12 cellular contexts compared by ENCODE assay signal in genomic region chr11:85955531-85955930, GRCh38.
DNase-seq lines count a peak whose midpoint lies in the region; ATAC-seq, FAIRE-seq and TF ChIP-seq lines count a peak whose summit lies in the region.
"Had no signal": no experiment of that assay in that cellular context is flagged by ENCODE, and none has a peak within 500 bp of the region (broad histone marks: within the 10 kb centered on the region; RNA-seq: fewer than 3 reads in every experiment).

No MANE protein-coding gene starts in this region.

- H3K36me3 ChIP-seq in astrocyte (ENCODE audit: insufficient read depth, low read length) (peaks cover 36% of the 10 kb centered on the region), heart left ventricle (peaks cover 0 to 65% (median 56%) of the 10 kb centered on the region in 9 donors), osteoblast (ENCODE audit: insufficient read depth, low read length) (peaks cover 51% of the 10 kb centered on the region)

- CTCF ChIA-PET in Calu3 (lab: Charles Lee): interaction anchor here (0.7 kb wide), 1 partner anchor 71 kb away, joined by 4 read pairs; no protein-coding TSS in a partner anchor

- peak overlapping the region; percentile 40 for H3K4me2 ChIP-seq in astrocyte (ENCODE audit: low read length)
- no peak overlapping the region for H3K4me2 ChIP-seq in osteoblast (ENCODE audit: insufficient read depth, low read length)

- no peak for TF ChIP-seq POLR2A in heart left ventricle (IDR thresholded peaks at IDR 0.05)
- TF ChIP-seq POLR2A in lower leg skin (IDR thresholded peaks at IDR 0.05): no peak

- H3K4me3 ChIP-seq in astrocyte (ENCODE audit: insufficient read depth, low read depth, low read length) (no peak overlapping the region), heart left ventricle (no peak overlapping the region), osteoblast (ENCODE audit: insufficient read depth, low read length) (no peak overlapping the region), lower leg skin (ENCODE audit: low read depth, poor library complexity, severe bottlenecking) (no peak overlapping the region)

- peak overlapping the region; percentile 24 for H3K9ac ChIP-seq in astrocyte (ENCODE audit: low read length)

- H3K79me2 ChIP-seq in astrocyte (ENCODE audit: insufficient read depth, low read length) (peaks cover 24% of the 10 kb centered on the region), osteoblast (ENCODE audit: insufficient read depth, low read length) (peaks cover 14% of the 10 kb centered on the region)

- TF ChIP-seq CTCF in astrocyte (IDR thresholded peaks at IDR 0.05; ENCODE audit: insufficient read depth, low read depth, low read length) (no peak), heart left ventricle (IDR thresholded peaks at IDR 0.05) (no peak), osteoblast (IDR thresholded peaks at IDR 0.05; ENCODE audit: extremely low read depth, low read depth, low read length) (no peak), Calu3 (IDR thresholded peaks at IDR 0.05; ENCODE audit: unreplicated experiment) (no peak), lower leg skin (IDR thresholded peaks at IDR 0.05) (no peak)

- no peaks in the 10 kb centered on the region for H3K27me3 Mint-ChIP-seq in astrocyte (ENCODE audit: low read depth, unreplicated experiment)
- H3K27me3 Mint-ChIP-seq in Calu3 (ENCODE audit: unreplicated experiment): no peaks in the 10 kb centered on the region
- H3K27me3 Mint-ChIP-seq: activated CD8-positive, alpha-beta memory T cell treated with anti-CD3 and anti-CD28 coated beads, Interleukin-2, amount 10 ng/mL, durations not matched to agents 7 days and 5 days; CD4-positive, CD25-positive, alpha-beta regulatory T cell; T-cell had no signal

- H3K9me3 ChIP-seq in astrocyte (ENCODE audit: insufficient read depth, low read depth, low read length): no peaks in the 10 kb centered on the region
- H3K9me3 ChIP-seq in heart left ventricle: peaks cover 0 to 11% (median 0%) of the 10 kb centered on the region in 12 donors
- H3K9me3 ChIP-seq in osteoblast (ENCODE audit: low read depth, low read length): no peaks in the 10 kb centered on the region

- BruUV-seq in Calu3 (replicated peaks; lab: Mats Ljungman, UMichigan): no TSS peak

- no peak overlapping the region for H2AFZ ChIP-seq in astrocyte (ENCODE audit: low read depth, low read length)
- no peak overlapping the region for H2AFZ ChIP-seq in osteoblast (ENCODE audit: low read length)

- peaks cover 11% of the 10 kb centered on the region for H3K36me3 Mint-ChIP-seq in astrocyte (ENCODE audit: low read depth, unreplicated experiment)
- peaks cover 29% of the 10 kb centered on the region for H3K36me3 Mint-ChIP-seq in Calu3 (ENCODE audit: insufficient read depth, unreplicated experiment)

- H3K27ac ChIP-seq in astrocyte (ENCODE audit: low read depth, low read length) (peak overlapping the region; percentile 55), heart left ventricle (peak overlapping the region in 8 of 12 donors; percentile 7 to 77 (median 54)), osteoblast (ENCODE audit: low read depth, low read length) (peak overlapping the region; percentile 6)

- peaks cover 48% of the 10 kb centered on the region for H3K4me1 Mint-ChIP-seq in astrocyte (ENCODE audit: low read depth, unreplicated experiment)
- H3K4me1 Mint-ChIP-seq in Calu3 (ENCODE audit: low read depth, unreplicated experiment): peaks cover 6% of the 10 kb centered on the region
- H3K4me1 Mint-ChIP-seq: T-cell had no signal

- intact Hi-C loops in heart left ventricle (cut with DNase I): no loop called here
- intact Hi-C loops in Calu3 (cut with micrococcal nuclease; ENCODE audit: unreplicated experiment): no loop called here
- intact Hi-C loops in lower leg skin (cut with DNase I; ENCODE audit: low total_unique reads): no loop called here

- peaks cover 17% of the 10 kb centered on the region for H3K4me1 ChIP-seq in astrocyte (ENCODE audit: insufficient read depth, low read length)
- H3K4me1 ChIP-seq in heart left ventricle: peaks cover 0 to 38% (median 15%) of the 10 kb centered on the region in 12 donors
- H3K4me1 ChIP-seq in osteoblast (ENCODE audit: insufficient read depth, low read length): peaks cover 14% of the 10 kb centered on the region

- peak; percentile 67 for DNase-seq in EL
- DNase-seq in astrocyte (ENCODE audit: low read depth): peak; percentile 88
- DNase-seq in heart left ventricle: no peak
- DNase-seq in osteoblast (ENCODE audit: insufficient read length, low spot score, missing footprints): no peak
- DNase-seq in Calu3: no peak
- no peak for DNase-seq in activated CD8-positive, alpha-beta memory T cell treated with anti-CD3 and anti-CD28 coated beads for 24 hours
- DNase-seq in lower leg skin (ENCODE audit: low spot score in 2 of 2): no peak
- DNase-seq in stimulated activated CD4-positive, alpha-beta T cell treated with anti-CD3 and anti-CD28 coated beads, Interleukin-15, amount 100 ng/mL, for 24 hours: no peak
- DNase-seq: activated CD8-positive, alpha-beta memory T cell treated with anti-CD3 and anti-CD28 coated beads, Interleukin-2, amount 10 ng/mL, durations not matched to agents 7 days and 5 days; CD4-positive, CD25-positive, alpha-beta regulatory T cell; T-cell had no signal

- peak; percentile 23 to 65 (median 48) for ATAC-seq in heart left ventricle
- ATAC-seq: activated CD8-positive, alpha-beta memory T cell treated with anti-CD3 and anti-CD28 coated beads, Interleukin-2, amount 10 ng/mL, durations not matched to agents 7 days and 5 days; T-cell had no signal

- no peaks in the 10 kb centered on the region for H3K27me3 ChIP-seq in astrocyte (ENCODE audit: insufficient read depth, low read length)
- no peaks in the 10 kb centered on the region for H3K27me3 ChIP-seq in heart left ventricle
- H3K27me3 ChIP-seq in osteoblast (ENCODE audit: insufficient read depth, low read length): no peaks in the 10 kb centered on the region

- H3K4me3 Mint-ChIP-seq in astrocyte (ENCODE audit: unreplicated experiment): peak overlapping the region; percentile 51
- H3K4me3 Mint-ChIP-seq in Calu3 (ENCODE audit: low read depth, unreplicated experiment): no peak overlapping the region
- H3K4me3 Mint-ChIP-seq: activated CD8-positive, alpha-beta memory T cell treated with anti-CD3 and anti-CD28 coated beads, Interleukin-2, amount 10 ng/mL, durations not matched to agents 7 days and 5 days; CD4-positive, CD25-positive, alpha-beta regulatory T cell; T-cell had no signal

- H4K20me1 ChIP-seq in astrocyte (ENCODE audit: insufficient read depth, low read length) (peaks cover 29% of the 10 kb centered on the region), osteoblast (ENCODE audit: insufficient read depth, low read length) (peaks cover 11% of the 10 kb centered on the region)

- 25 to 72% (median 52%) methylated on average over 1 of the region's 1 CpG for WGBS in heart left ventricle, 4 donors
- 78 to 84% methylated on average over 1 of the region's 1 CpG for WGBS in lower leg skin, 2 donors

- H3K27ac Mint-ChIP-seq in astrocyte (ENCODE audit: unreplicated experiment) (peak overlapping the region; percentile 30), Calu3 (ENCODE audit: unreplicated experiment) (no peak overlapping the region)
- H3K27ac Mint-ChIP-seq: activated CD8-positive, alpha-beta memory T cell treated with anti-CD3 and anti-CD28 coated beads, Interleukin-2, amount 10 ng/mL, durations not matched to agents 7 days and 5 days; CD4-positive, CD25-positive, alpha-beta regulatory T cell; T-cell had no signal

- peak; percentile 78 for FAIRE-seq in astrocyte (lab: Jason Lieb, UNC)
- FAIRE-seq: colon had no signal

- peaks cover 4% of the 10 kb centered on the region for H3K9me3 Mint-ChIP-seq in astrocyte (ENCODE audit: unreplicated experiment)
- peaks cover 3% of the 10 kb centered on the region for H3K9me3 Mint-ChIP-seq in Calu3 (ENCODE audit: low read depth, unreplicated experiment)

Comparison
In these comparisons a context has a peak if more than half of its experiments do, and no peak if none do; other contexts are left out.
1. DNase-seq: peak in EL (single experiment) and astrocyte (single experiment); none in heart left ventricle (0 of 5), osteoblast (single experiment), Calu3 (single experiment), activated CD8-positive, alpha-beta memory T cell treated with anti-CD3 and anti-CD28 coated beads for 24 hours (single experiment), lower leg skin (0 of 2) and stimulated activated CD4-positive, alpha-beta T cell treated with anti-CD3 and anti-CD28 coated beads, Interleukin-15, amount 100 ng/mL, for 24 hours (single experiment).
2. Peak in every context shown above with its lines, with median percentiles within 50 percentile points of each other: H3K27ac ChIP-seq.